ENCODE assay signal across 1 cellular context in genomic region chr12:6962285-6963015, GRCh38.
TF ChIP-seq lines count a peak whose summit lies in the region.

No MANE protein-coding gene starts in this region.

TF ChIP-seq in K562, 482 proteins besides CTCF, POLR2A, EP300 and RAD21 (continued from another document):
- no peak for TF ChIP-seq CHD7 (IDR thresholded peaks at IDR 0.05; ENCODE audit: low read depth, low read length)
- TF ChIP-seq PRPF4 (IDR thresholded peaks at IDR 0.05; ENCODE audit: insufficient read depth, low read depth, low read length, poor library complexity, severe bottlenecking), result no peak
- TF ChIP-seq THAP12 (CRISPR knock-in tag; IDR thresholded peaks at IDR 0.05), result no peak
- TF ChIP-seq ZNF589 (CRISPR knock-in tag; IDR thresholded peaks at IDR 0.05; ENCODE audit: low read depth), result no peak
- TF ChIP-seq RBM34 (IDR thresholded peaks at IDR 0.05; ENCODE audit: borderline replicate concordance, insufficient read depth, low read length), result no peak
- no peak for TF ChIP-seq CGGBP1 (CRISPR knock-in tag; IDR thresholded peaks at IDR 0.05)
- no peak for TF ChIP-seq MXI1 (IDR thresholded peaks at IDR 0.05; ENCODE audit: low read depth, low read length)
- TF ChIP-seq NELFE (IDR thresholded peaks at IDR 0.05; ENCODE audit: insufficient read depth, insufficient read length), result no peak
